ENCODE assay signal across 8 cellular contexts in the genomic region with DNA sequence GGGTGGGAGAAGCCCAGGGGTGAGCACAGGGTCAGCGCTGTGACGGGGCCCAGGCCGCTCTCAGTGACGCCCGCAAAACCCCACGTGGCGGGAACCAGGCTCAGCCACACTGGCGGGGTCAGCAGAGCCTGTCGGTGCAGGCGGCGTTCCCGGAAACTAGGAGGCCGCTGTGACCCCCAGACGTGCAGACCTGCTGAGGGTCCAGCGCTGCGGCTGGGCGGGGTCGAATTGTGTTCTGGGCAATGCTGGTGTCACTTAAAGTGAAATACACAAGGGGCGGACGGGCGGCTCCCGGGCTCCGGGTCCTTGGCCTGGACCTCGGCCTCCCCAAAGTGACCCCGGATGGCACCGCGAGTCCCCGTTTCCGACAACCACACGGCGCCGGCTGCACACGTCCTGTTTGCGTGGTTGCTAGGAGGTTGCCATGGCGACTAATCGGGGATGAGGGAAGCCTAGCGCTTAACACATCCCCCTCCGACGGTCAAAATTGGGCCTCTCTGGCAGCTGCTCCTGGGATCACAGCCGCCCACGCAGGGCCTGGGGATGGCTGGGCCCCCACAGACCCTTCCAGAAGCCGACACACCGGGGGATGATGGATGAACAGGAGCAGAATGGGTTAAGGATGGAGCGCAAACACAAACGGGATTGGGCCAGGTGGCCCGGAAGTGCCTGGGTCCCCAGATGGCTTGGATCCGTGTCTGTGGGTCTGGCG.
DNase-seq lines count a peak whose midpoint lies in the region; ATAC-seq and TF ChIP-seq lines count a peak whose summit lies in the region.

No MANE protein-coding gene starts in this region.

- no peak overlapping the region for H3K27ac ChIP-seq in foreskin keratinocyte
- no peak overlapping the region for H3K27ac ChIP-seq in uterus

- no peak for TF ChIP-seq POLR2A in uterus (IDR thresholded peaks at IDR 0.05)

- no peak overlapping the region for H3K4me3 ChIP-seq in uterus

- no peaks in the 10 kb centered on the region for H3K9me3 ChIP-seq in uterus

- peaks cover 2% of the 10 kb centered on the region for H3K9me3 Mint-ChIP-seq in activated T-cell treated with anti-CD3 and anti-CD28 coated beads, Interleukin-2, amount 50 U/mL, for 4 hours

- H3K4me1 Mint-ChIP-seq in activated T-cell treated with anti-CD3 and anti-CD28 coated beads, Interleukin-2, amount 50 U/mL, for 4 hours (ENCODE audit: low read depth), result peaks cover 11% of the 10 kb centered on the region

- TF ChIP-seq CTCF in foreskin keratinocyte (conservative IDR thresholded peaks at IDR 0.05), result no peak
- TF ChIP-seq CTCF in uterus (IDR thresholded peaks at IDR 0.05), result no peak

- H3K4me3 Mint-ChIP-seq in activated T-cell treated with anti-CD3 and anti-CD28 coated beads, Interleukin-2, amount 50 U/mL, for 4 hours, result no peak overlapping the region

- H3K27me3 ChIP-seq in foreskin keratinocyte (peaks cover 9% of the 10 kb centered on the region), uterus (peaks cover 3 to 5% of the 10 kb centered on the region in 2 donors)

- intact Hi-C loops in posterior vena cava (cut with DNase I) (loop anchor here in 1 of 2 donors (5.0 kb wide), 1 partner anchor 628 kb away; no protein-coding TSS in a partner anchor), uterus (cut with DNase I; ENCODE audit: low total_unique reads) (loop anchor here (10.0 kb wide), 1 partner anchor 535 kb away; no protein-coding TSS in a partner anchor)

- H3K4me1 ChIP-seq in foreskin keratinocyte (no peaks in the 10 kb centered on the region), uterus (peaks cover 0 to 6% of the 10 kb centered on the region in 2 donors)

- H3K36me3 ChIP-seq in uterus, result no peaks in the 10 kb centered on the region

- no peaks in the 10 kb centered on the region for H3K36me3 Mint-ChIP-seq in activated T-cell treated with anti-CD3 and anti-CD28 coated beads, Interleukin-2, amount 50 U/mL, for 4 hours (ENCODE audit: insufficient read depth)

- H3K27me3 Mint-ChIP-seq in activated T-cell treated with anti-CD3 and anti-CD28 coated beads, Interleukin-2, amount 50 U/mL, for 4 hours (ENCODE audit: low read depth), result no peaks in the 10 kb centered on the region

- DNase-seq in EL (peak; percentile 43), NCI-H82 (lab: John Stamatoyannopoulos, UW) (peak; percentile 98), foreskin keratinocyte (no peak), posterior vena cava (ENCODE audit: low spot score) (peak; percentile 93), uterus (peak; percentile 46 to 75)
- peak; percentile 56 for DNase-seq in activated T-cell treated with anti-CD3 and anti-CD28 coated beads, Interleukin-2, amount 50 U/mL, for 4 hours

- ATAC-seq in activated T-cell treated with anti-CD3 and anti-CD28 coated beads, Interleukin-2, amount 50 U/mL, for 4 hours, result peak; percentile 69 to 78
- ATAC-seq in foreskin keratinocyte, result peak; percentile 10
- ATAC-seq in HG03025 (IDR thresholded peaks at IDR 0.05; ENCODE audit: low FRiP score, unreplicated experiment), result no peak
- ATAC-seq in HG03469 (IDR thresholded peaks at IDR 0.05; ENCODE audit: unreplicated experiment), result no peak

Comparison
In these comparisons a context has a peak if more than half of its experiments do, and no peak if none do; other contexts are left out.
1. DNase-seq: peak in EL (single experiment), NCI-H82 (single experiment), activated T-cell treated with anti-CD3 and anti-CD28 coated beads, Interleukin-2, amount 50 U/mL, for 4 hours (single experiment), posterior vena cava (single experiment) and uterus (2 of 2); none in foreskin keratinocyte (0 of 2).
2. ATAC-seq: peak in activated T-cell treated with anti-CD3 and anti-CD28 coated beads, Interleukin-2, amount 50 U/mL, for 4 hours (2 of 2) and foreskin keratinocyte (single experiment); none in HG03025 (single experiment) and HG03469 (single experiment).